Comparison of ENCODE assay signal across 1 cellular context in genomic region chr11:69350040-69350439, GRCh38.
TF ChIP-seq lines count a peak whose summit lies in the region.

No MANE protein-coding gene starts in this region.

TF ChIP-seq in endothelial cell of umbilical vein, 7 proteins besides CTCF, POLR2A, EP300 and RAD21:
- TF ChIP-seq FOS (IDR thresholded peaks at IDR 0.05; ENCODE audit: borderline replicate concordance, insufficient read depth, low read length) (no peak), MAX (IDR thresholded peaks at IDR 0.05; ENCODE audit: insufficient read depth, insufficient read length) (no peak), JUN (IDR thresholded peaks at IDR 0.05; ENCODE audit: borderline replicate concordance, insufficient read depth, insufficient read length, low read depth) (no peak), POLR2AphosphoS5 (IDR thresholded peaks at IDR 0.05; ENCODE audit: insufficient read depth, low read depth, low read length) (no peak)
